In genomic region chr16:30090607-30091332, GRCh38 we compare ENCODE assay signal across 1 cellular context.
TF ChIP-seq lines count a peak whose summit lies in the region.

No MANE protein-coding gene starts in this region.

TF ChIP-seq in H1, 55 proteins besides CTCF, POLR2A, EP300 and RAD21:
- no peak for TF ChIP-seq TBP (IDR thresholded peaks at IDR 0.05; ENCODE audit: low read depth, low read length)
- no peak for TF ChIP-seq CHD2 (IDR thresholded peaks at IDR 0.05; ENCODE audit: low read length)
- no peak for TF ChIP-seq SIN3A (conservative IDR thresholded peaks at IDR 0.05 in 1 of 2, IDR thresholded peaks at IDR 0.05 in 1 of 2; ENCODE audit: low read depth in 1 of 2, low read length in 2 of 2)
- TF ChIP-seq CBX8 (IDR thresholded peaks at IDR 0.05; ENCODE audit: borderline replicate concordance, low read depth, low read length) = no peak
- TF ChIP-seq FOSL1 (IDR thresholded peaks at IDR 0.05; ENCODE audit: insufficient read depth, low read depth, low read length) = no peak
- TF ChIP-seq HDAC6 (IDR thresholded peaks at IDR 0.05; ENCODE audit: low read depth, low read length) = no peak
- no peak for TF ChIP-seq RFX5 (IDR thresholded peaks at IDR 0.05; ENCODE audit: borderline replicate concordance, low read depth, low read length)
- TF ChIP-seq, protein P1, sequence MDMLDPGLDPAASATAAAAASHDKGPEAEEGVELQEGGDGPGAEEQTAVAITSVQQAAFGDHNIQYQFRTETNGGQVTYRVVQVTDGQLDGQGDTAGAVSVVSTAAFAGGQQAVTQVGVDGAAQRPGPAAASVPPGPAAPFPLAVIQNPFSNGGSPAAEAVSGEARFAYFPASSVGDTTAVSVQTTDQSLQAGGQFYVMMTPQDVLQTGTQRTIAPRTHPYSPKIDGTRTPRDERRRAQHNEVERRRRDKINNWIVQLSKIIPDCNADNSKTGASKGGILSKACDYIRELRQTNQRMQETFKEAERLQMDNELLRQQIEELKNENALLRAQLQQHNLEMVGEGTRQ (IDR thresholded peaks at IDR 0.05; ENCODE audit: low read length) = no peak
- TF ChIP-seq KDM5A (IDR thresholded peaks at IDR 0.05; ENCODE audit: low read length) = no peak
- no peak for TF ChIP-seq TEAD4 (IDR thresholded peaks at IDR 0.05; ENCODE audit: low read depth, low read length)
- TF ChIP-seq SP1 (IDR thresholded peaks at IDR 0.05; ENCODE audit: low read depth, low read length) = no peak
- no peak for TF ChIP-seq E2F6 (IDR thresholded peaks at IDR 0.05)
- no peak for TF ChIP-seq GABPA (IDR thresholded peaks at IDR 0.05; ENCODE audit: borderline replicate concordance, insufficient read depth, low read length)
TF ChIP-seq in H1: peak in this region for 0.
